ENCODE assay signal across 17 cellular contexts in genomic region chr6:40386200-40386599, GRCh38.
DNase-seq lines count a peak whose midpoint lies in the region; ATAC-seq and TF ChIP-seq lines count a peak whose summit lies in the region.
"Had no signal": no experiment of that assay in that cellular context is flagged by ENCODE, and none has a peak within 500 bp of the region (broad histone marks: within the 10 kb centered on the region; RNA-seq: fewer than 3 reads in every experiment).

No MANE protein-coding gene starts in this region.

- DNase-seq in T-helper 1 cell: no peak
- DNase-seq in AG08396 (ENCODE audit: low spot score): peak; percentile 1
- DNase-seq in H4 (ENCODE audit: low spot score): peak; percentile 1
- DNase-seq in iPS-NIHi7 (ENCODE audit: extremely low spot score): peak; percentile 1
- DNase-seq in Calu3: no peak
- no peak for DNase-seq in WTC11 (ENCODE audit: low spot score)
- DNase-seq: 8988T; CD4-positive, alpha-beta memory T cell; DMS53; GOT3; KBM-7; NCI-H1105; NCI-H2081 treated with DMSO at 0.1 percent for 48 hours; Peyer's patch had no signal

- ATAC-seq in WTC11 (no peak), HG03135 (IDR thresholded peaks at IDR 0.05; ENCODE audit: unreplicated experiment) (no peak)
- ATAC-seq: HepG2 had no signal

- no peak for TF ChIP-seq CTCF in Calu3 (IDR thresholded peaks at IDR 0.05; ENCODE audit: unreplicated experiment)
- no peak for TF ChIP-seq CTCF in WTC11 (IDR thresholded peaks at IDR 0.05)

- H3K4me1 Mint-ChIP-seq in T-helper 1 cell treated with Interleukin-12 subunit alpha and Interleukin-12 subunit beta and Interleukin-4 antibody, amounts not matched to agents 30 μg/mL and 1 μg/mL, for 36 hours (ENCODE audit: low read depth): peaks cover 65% of the 10 kb centered on the region
- no peaks in the 10 kb centered on the region for H3K4me1 Mint-ChIP-seq in Calu3 (ENCODE audit: low read depth, unreplicated experiment)
- H3K4me1 Mint-ChIP-seq in WTC11: no peaks in the 10 kb centered on the region

- H3K36me3 Mint-ChIP-seq in T-helper 1 cell treated with Interleukin-12 subunit alpha and Interleukin-12 subunit beta and Interleukin-4 antibody, amounts not matched to agents 30 μg/mL and 1 μg/mL, for 36 hours (ENCODE audit: low read depth): peaks cover 29% of the 10 kb centered on the region
- no peaks in the 10 kb centered on the region for H3K36me3 Mint-ChIP-seq in Calu3 (ENCODE audit: insufficient read depth, unreplicated experiment)
- H3K36me3 Mint-ChIP-seq in WTC11: no peaks in the 10 kb centered on the region
- H3K36me3 Mint-ChIP-seq: CD4-positive, alpha-beta memory T cell had no signal

- peak overlapping the region; percentile 38 for H3K4me3 Mint-ChIP-seq in T-helper 1 cell treated with Interleukin-12 subunit alpha and Interleukin-12 subunit beta and Interleukin-4 antibody, amounts not matched to agents 30 μg/mL and 1 μg/mL, for 36 hours
- H3K4me3 Mint-ChIP-seq in Calu3 (ENCODE audit: low read depth, unreplicated experiment) (no peak overlapping the region), WTC11 (no peak overlapping the region)
- H3K4me3 Mint-ChIP-seq: CD4-positive, alpha-beta memory T cell had no signal

- POLR2A ChIA-PET in WTC11 (lab: Charles Lee): no interaction called here

- H3K9me3 Mint-ChIP-seq in T-helper 1 cell treated with Interleukin-12 subunit alpha and Interleukin-12 subunit beta and Interleukin-4 antibody, amounts not matched to agents 30 μg/mL and 1 μg/mL, for 36 hours: peaks cover 5% of the 10 kb centered on the region
- no peaks in the 10 kb centered on the region for H3K9me3 Mint-ChIP-seq in Calu3 (ENCODE audit: low read depth, unreplicated experiment)
- H3K9me3 Mint-ChIP-seq in WTC11: no peaks in the 10 kb centered on the region

- intact Hi-C loops in Calu3 (cut with micrococcal nuclease; ENCODE audit: unreplicated experiment): no loop called here

- BruUV-seq in Calu3 (replicated peaks; lab: Mats Ljungman, UMichigan): no TSS peak

- peak overlapping the region; percentile 77 for H3K27ac Mint-ChIP-seq in T-helper 1 cell treated with Interleukin-12 subunit alpha and Interleukin-12 subunit beta and Interleukin-4 antibody, amounts not matched to agents 30 μg/mL and 1 μg/mL, for 36 hours
- H3K27ac Mint-ChIP-seq in Calu3 (ENCODE audit: unreplicated experiment) (no peak overlapping the region), WTC11 (no peak overlapping the region)

- CTCF ChIA-PET in Calu3 (lab: Charles Lee) (no interaction called here), WTC11 (lab: Charles Lee) (interaction anchor here (0.8 to 1.4 kb wide), 2 partner anchors 57 to 58 kb away, joined by 3 read pairs; no protein-coding TSS in a partner anchor)

- no peaks in the 10 kb centered on the region for H3K27me3 Mint-ChIP-seq in T-helper 1 cell treated with Interleukin-12 subunit alpha and Interleukin-12 subunit beta and Interleukin-4 antibody, amounts not matched to agents 30 μg/mL and 1 μg/mL, for 36 hours (ENCODE audit: low read depth)
- H3K27me3 Mint-ChIP-seq in Calu3 (ENCODE audit: unreplicated experiment) (peaks cover 68% of the 10 kb centered on the region), WTC11 (ENCODE audit: low read depth) (peaks cover 7% of the 10 kb centered on the region)

TF ChIP-seq in WTC11, 78 proteins besides CTCF, POLR2A, EP300 and RAD21 (continues in another document):
- TF ChIP-seq FOXP4 (CRISPR knock-in tag; IDR thresholded peaks at IDR 0.05) (no peak), E2F5 (CRISPR knock-in tag; IDR thresholded peaks at IDR 0.05) (no peak), MLX (CRISPR knock-in tag; IDR thresholded peaks at IDR 0.05) (no peak), NFYB (CRISPR knock-in tag; conservative IDR thresholded peaks at IDR 0.05; ENCODE audit: low read depth) (no peak), IRF2 (CRISPR knock-in tag; IDR thresholded peaks at IDR 0.05; ENCODE audit: borderline replicate concordance, low read depth) (no peak), ATF1 (CRISPR knock-in tag; IDR thresholded peaks at IDR 0.05) (no peak), E2F4 (CRISPR knock-in tag; IDR thresholded peaks at IDR 0.05; ENCODE audit: borderline replicate concordance, low read depth) (no peak), CREM (CRISPR knock-in tag; IDR thresholded peaks at IDR 0.05) (no peak)
- TF ChIP-seq, protein P1, sequence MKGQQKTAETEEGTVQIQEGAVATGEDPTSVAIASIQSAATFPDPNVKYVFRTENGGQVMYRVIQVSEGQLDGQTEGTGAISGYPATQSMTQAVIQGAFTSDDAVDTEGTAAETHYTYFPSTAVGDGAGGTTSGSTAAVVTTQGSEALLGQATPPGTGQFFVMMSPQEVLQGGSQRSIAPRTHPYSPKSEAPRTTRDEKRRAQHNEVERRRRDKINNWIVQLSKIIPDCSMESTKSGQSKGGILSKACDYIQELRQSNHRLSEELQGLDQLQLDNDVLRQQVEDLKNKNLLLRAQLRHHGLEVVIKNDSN (CRISPR knock-in tag; IDR thresholded peaks at IDR 0.05): no peak
- TF ChIP-seq, protein P2, sequence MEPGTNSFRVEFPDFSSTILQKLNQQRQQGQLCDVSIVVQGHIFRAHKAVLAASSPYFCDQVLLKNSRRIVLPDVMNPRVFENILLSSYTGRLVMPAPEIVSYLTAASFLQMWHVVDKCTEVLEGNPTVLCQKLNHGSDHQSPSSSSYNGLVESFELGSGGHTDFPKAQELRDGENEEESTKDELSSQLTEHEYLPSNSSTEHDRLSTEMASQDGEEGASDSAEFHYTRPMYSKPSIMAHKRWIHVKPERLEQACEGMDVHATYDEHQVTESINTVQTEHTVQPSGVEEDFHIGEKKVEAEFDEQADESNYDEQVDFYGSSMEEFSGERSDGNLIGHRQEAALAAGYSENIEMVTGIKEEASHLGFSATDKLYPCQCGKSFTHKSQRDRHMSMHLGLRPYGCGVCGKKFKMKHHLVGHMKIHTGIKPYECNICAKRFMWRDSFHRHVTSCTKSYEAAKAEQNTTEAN (CRISPR knock-in tag; IDR thresholded peaks at IDR 0.05): no peak
- TF ChIP-seq, protein P3, sequence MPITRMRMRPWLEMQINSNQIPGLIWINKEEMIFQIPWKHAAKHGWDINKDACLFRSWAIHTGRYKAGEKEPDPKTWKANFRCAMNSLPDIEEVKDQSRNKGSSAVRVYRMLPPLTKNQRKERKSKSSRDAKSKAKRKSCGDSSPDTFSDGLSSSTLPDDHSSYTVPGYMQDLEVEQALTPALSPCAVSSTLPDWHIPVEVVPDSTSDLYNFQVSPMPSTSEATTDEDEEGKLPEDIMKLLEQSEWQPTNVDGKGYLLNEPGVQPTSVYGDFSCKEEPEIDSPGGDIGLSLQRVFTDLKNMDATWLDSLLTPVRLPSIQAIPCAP (CRISPR knock-in tag; IDR thresholded peaks at IDR 0.05): no peak

Comparison
In these comparisons a context has a peak if more than half of its experiments do, and no peak if none do; other contexts are left out.
1. DNase-seq: peak in AG08396 (single experiment), H4 (single experiment) and iPS-NIHi7 (single experiment); none in T-helper 1 cell (0 of 5), Calu3 (single experiment) and WTC11 (single experiment).